23 cellular contexts compared by ENCODE assay signal in the genomic region with DNA sequence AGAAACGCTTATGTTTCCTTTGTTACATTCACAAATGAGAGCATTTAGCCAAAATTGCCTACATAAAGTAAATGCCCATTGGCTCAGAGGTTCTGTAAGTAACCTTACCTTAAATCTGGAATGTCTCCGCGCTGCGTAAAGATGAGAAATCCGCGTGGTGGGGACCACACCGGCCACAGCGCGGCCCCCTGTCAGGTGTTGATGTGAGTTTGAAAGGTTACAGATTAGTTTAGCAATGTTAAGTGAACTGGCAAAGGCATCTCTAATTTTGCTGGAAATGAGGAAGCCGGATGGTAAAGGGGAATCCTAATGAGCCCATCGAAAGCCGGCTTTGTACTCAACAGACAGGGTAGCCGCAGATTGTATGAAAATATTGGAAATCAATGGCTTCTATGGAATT. TPM values are rescaled to one million over a fixed set of nuclear protein-coding genes. Genes with fewer than 3 reads are reported as not detected.
"Had no signal": no experiment of that assay in that cellular context is flagged by ENCODE, and none has a peak within 500 bp of the region (broad histone marks: within the 10 kb centered on the region; RNA-seq: fewer than 3 reads in every experiment).

No MANE protein-coding gene starts in this region.

- H3K4me1 ChIP-seq: body of pancreas had no signal

- H3K36me3 Mint-ChIP-seq: T-cell had no signal

- ATAC-seq: body of pancreas, T-cell had no signal

- H3K9me3 ChIP-seq: body of pancreas had no signal

- DNase-seq: activated CD4-positive, CD25-positive, alpha-beta regulatory T cell; activated naive CD4-positive, alpha-beta T cell treated with anti-CD3 and anti-CD28 coated beads, Interleukin-2, amount 50 U/mL, for 16 hours; aorta; body of pancreas; central memory CD4-positive, alpha-beta T cell; MM.1S; NCI-H1105; NCI-H1436; NCI-H1694 treated with DMSO at 0.1 percent for 48 hours; NCI-H2029 treated with DMSO at 0.1 percent for 48 hours; NCI-H2171; NCI-H2227 treated with DMSO at 0.1 percent for 48 hours; NCI-H446 treated with DMSO at 0.1 percent for 48 hours; NCI-H524 treated with DMSO at 0.1 percent for 48 hours; NCI-H82; T-cell; T-helper 2 cell; T1000 had no signal

- H3K4me1 Mint-ChIP-seq: activated CD4-positive, alpha-beta T cell treated with anti-CD3 and anti-CD28 coated beads for 36 hours; T-cell had no signal

- H3K9me3 Mint-ChIP-seq: T-cell had no signal

- H3K27me3 ChIP-seq: body of pancreas had no signal

- H3K27ac ChIP-seq: body of pancreas, SK-N-MC had no signal

- H3K27ac Mint-ChIP-seq: activated CD4-positive, alpha-beta T cell treated with anti-CD3 and anti-CD28 coated beads for 36 hours; T-cell had no signal

- H3K4me3 ChIP-seq: body of pancreas, SK-N-MC had no signal

- H3K4me3 Mint-ChIP-seq: activated CD4-positive, alpha-beta T cell treated with anti-CD3 and anti-CD28 coated beads for 36 hours; T-cell had no signal

RNA-seq across cellular contexts. Expression of gene SALL3, which starts 11.8 kb away (rescaled TPM):
- total RNA-seq: activated CD4-positive, alpha-beta T cell treated with anti-CD3 and anti-CD28 coated beads for 36 hours; body of pancreas; bronchial epithelial cell; OCI-LY7; RPMI7951 had no signal
- polyA plus RNA-seq: aorta had no signal
